Comparison of ENCODE assay signal across 1 cellular context in the genomic region with DNA sequence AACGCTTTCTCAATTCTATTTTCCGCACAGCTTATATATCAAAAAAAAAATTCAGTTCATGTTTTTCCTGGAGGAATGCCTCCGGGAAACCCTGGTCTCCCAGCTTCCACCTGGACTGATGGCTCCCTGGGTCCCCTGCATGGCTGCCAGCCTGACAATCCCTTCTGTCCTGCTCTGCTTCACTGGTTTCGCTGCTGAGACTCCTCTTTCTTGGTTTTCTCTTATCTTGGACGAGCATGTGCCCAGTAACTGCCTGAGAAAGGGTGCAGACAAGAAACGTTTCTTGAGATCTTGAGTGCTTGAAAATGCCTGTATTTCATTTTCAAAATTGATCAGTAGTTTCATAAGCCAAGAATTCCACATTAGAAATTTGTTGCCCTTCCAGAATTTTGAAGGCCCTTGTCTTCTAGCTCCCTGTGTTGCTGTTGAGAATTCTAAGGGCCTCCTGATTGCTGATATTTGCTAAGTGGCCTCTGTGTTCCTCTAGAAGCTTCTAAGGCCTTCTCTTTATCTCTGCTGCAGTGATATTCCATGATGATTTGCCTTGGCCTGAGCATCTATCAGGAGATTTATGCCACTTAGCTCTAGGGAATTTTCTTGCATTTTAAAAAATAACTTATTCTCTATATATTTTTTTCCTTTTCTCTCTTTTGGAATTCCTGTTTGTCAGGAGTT.
TF ChIP-seq lines count a peak whose summit lies in the region.

No MANE protein-coding gene starts in this region.

TF ChIP-seq in K562, 482 proteins besides CTCF, POLR2A, EP300 and RAD21 (continued from another document and continues in another):
- TF ChIP-seq ZNF41 (CRISPR knock-in tag; conservative IDR thresholded peaks at IDR 0.05) = 0 out of 2 replicates have a peak, but pooled peaks have one; percentile 58
- no peak for TF ChIP-seq KDM2B (CRISPR knock-in tag; IDR thresholded peaks at IDR 0.05)
- no peak for TF ChIP-seq PCBP1 (IDR thresholded peaks at IDR 0.05; ENCODE audit: low read depth, low read length, poor library complexity, severe bottlenecking)
- TF ChIP-seq, protein P1, sequence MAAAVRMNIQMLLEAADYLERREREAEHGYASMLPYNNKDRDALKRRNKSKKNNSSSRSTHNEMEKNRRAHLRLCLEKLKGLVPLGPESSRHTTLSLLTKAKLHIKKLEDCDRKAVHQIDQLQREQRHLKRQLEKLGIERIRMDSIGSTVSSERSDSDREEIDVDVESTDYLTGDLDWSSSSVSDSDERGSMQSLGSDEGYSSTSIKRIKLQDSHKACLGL (CRISPR knock-in tag; IDR thresholded peaks at IDR 0.05; ENCODE audit: borderline replicate concordance, poor library complexity, severe bottlenecking) = no peak
- no peak for TF ChIP-seq KDM4B (IDR thresholded peaks at IDR 0.05; ENCODE audit: borderline replicate concordance in 2 of 2, low read depth in 1 of 2)
- TF ChIP-seq ZBTB7A (IDR thresholded peaks at IDR 0.05; ENCODE audit: borderline replicate concordance, control insufficient read depth, low read depth, low read length) = no peak
- no peak for TF ChIP-seq TGIF2 (CRISPR knock-in tag; IDR thresholded peaks at IDR 0.05)
- TF ChIP-seq, protein P2, sequence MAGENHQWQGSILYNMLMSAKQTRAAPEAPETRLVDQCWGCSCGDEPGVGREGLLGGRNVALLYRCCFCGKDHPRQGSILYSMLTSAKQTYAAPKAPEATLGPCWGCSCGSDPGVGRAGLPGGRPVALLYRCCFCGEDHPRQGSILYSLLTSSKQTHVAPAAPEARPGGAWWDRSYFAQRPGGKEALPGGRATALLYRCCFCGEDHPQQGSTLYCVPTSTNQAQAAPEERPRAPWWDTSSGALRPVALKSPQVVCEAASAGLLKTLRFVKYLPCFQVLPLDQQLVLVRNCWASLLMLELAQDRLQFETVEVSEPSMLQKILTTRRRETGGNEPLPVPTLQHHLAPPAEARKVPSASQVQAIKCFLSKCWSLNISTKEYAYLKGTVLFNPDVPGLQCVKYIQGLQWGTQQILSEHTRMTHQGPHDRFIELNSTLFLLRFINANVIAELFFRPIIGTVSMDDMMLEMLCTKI (IDR thresholded peaks at IDR 0.05; ENCODE audit: partially characterized antibody) = no peak
- no peak for TF ChIP-seq ZNF121 (CRISPR knock-in tag; conservative IDR thresholded peaks at IDR 0.05)
- TF ChIP-seq, protein P3, sequence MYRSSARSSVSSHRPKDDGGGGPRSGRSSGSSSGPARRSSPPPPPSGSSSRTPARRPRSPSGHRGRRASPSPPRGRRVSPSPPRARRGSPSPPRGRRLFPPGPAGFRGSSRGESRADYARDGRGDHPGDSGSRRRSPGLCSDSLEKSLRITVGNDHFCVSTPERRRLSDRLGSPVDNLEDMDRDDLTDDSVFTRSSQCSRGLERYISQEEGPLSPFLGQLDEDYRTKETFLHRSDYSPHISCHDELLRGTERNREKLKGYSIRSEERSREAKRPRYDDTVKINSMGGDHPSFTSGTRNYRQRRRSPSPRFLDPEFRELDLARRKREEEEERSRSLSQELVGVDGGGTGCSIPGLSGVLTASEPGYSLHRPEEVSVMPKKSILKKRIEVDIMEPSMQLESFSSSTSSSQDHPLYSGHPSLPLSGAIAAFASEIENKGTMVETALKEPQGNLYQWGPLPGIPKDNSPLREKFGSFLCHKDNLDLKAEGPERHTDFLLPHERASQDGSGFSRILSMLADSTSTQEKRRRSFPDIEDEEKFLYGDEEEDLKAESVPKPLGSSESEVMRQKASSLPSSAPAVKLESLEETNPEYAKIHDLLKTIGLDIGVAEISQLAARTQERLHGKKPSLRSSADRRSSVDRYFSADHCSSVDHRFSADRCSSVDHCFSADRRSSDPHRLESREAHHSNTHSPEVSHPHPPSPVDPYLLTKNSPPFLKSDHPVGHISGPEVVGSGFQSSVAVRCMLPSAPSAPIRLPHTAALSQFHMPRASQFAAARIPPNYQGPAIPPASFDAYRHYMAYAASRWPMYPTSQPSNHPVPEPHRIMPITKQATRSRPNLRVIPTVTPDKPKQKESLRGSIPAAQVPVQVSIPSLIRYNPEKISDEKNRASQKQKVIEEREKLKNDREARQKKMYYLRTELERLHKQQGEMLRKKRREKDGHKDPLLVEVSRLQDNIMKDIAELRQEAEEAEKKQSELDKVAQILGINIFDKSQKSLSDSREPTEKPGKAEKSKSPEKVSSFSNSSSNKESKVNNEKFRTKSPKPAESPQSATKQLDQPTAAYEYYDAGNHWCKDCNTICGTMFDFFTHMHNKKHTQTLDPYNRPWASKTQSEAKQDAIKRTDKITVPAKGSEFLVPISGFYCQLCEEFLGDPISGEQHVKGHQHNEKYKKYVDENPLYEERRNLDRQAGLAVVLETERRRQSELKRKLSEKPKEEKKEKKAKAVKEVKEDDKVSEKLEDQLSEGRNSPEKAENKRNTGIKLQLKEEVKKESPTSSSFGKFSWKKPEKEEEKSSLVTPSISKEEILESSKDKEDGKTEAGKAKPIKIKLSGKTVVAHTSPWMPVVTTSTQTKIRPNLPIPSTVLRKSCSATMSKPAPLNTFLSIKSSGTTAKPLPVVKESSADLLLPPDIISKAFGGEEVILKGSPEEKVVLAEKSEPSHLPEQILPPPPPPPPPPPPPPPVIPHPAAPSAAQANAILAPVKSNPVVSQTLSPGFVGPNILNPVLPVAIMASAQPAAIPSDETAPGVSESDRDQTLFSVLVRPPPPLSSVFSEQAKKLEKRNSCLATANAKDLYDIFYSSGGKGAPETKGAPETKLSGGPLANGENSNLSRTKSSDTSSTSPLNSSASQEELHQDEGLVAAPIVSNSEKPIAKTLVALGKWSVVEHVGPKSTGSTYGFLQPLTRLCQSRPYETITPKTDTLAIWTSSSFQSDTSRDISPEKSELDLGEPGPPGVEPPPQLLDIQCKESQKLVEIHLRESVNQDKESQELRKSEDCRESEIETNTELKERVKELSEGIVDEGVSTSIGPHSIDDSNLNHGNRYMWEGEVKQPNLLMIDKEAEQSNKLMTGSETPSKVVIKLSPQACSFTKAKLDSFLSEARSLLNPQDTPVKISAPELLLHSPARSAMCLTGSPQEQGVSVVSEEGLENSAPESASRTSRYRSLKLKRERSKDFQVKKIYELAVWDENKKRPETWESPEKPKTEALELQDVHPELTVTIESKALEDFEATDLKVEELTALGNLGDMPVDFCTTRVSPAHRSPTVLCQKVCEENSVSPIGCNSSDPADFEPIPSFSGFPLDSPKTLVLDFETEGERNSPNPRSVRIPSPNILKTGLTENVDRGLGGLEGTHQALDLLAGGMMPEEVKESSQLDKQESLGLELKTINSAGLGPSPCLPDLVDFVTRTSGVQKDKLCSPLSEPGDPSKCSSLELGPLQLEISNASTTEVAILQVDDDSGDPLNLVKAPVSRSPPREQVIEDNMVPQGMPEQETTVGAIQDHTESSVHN (IDR thresholded peaks at IDR 0.05; ENCODE audit: borderline replicate concordance in 1 of 2, low read depth in 1 of 2) = no peak
- TF ChIP-seq, protein P4, sequence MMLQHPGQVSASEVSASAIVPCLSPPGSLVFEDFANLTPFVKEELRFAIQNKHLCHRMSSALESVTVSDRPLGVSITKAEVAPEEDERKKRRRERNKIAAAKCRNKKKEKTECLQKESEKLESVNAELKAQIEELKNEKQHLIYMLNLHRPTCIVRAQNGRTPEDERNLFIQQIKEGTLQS (IDR thresholded peaks at IDR 0.05) = no peak
- TF ChIP-seq, protein P4 (CRISPR knock-in tag; conservative IDR thresholded peaks at IDR 0.05) = no peak
- no peak for TF ChIP-seq ZNF436 (CRISPR knock-in tag; IDR thresholded peaks at IDR 0.05)
- no peak for TF ChIP-seq ZC3H4 (CRISPR knock-in tag; IDR thresholded peaks at IDR 0.05; ENCODE audit: borderline replicate concordance)
- no peak for TF ChIP-seq DIDO1 (tag; IDR thresholded peaks at IDR 0.05; ENCODE audit: low read depth)
- TF ChIP-seq, protein P5, sequence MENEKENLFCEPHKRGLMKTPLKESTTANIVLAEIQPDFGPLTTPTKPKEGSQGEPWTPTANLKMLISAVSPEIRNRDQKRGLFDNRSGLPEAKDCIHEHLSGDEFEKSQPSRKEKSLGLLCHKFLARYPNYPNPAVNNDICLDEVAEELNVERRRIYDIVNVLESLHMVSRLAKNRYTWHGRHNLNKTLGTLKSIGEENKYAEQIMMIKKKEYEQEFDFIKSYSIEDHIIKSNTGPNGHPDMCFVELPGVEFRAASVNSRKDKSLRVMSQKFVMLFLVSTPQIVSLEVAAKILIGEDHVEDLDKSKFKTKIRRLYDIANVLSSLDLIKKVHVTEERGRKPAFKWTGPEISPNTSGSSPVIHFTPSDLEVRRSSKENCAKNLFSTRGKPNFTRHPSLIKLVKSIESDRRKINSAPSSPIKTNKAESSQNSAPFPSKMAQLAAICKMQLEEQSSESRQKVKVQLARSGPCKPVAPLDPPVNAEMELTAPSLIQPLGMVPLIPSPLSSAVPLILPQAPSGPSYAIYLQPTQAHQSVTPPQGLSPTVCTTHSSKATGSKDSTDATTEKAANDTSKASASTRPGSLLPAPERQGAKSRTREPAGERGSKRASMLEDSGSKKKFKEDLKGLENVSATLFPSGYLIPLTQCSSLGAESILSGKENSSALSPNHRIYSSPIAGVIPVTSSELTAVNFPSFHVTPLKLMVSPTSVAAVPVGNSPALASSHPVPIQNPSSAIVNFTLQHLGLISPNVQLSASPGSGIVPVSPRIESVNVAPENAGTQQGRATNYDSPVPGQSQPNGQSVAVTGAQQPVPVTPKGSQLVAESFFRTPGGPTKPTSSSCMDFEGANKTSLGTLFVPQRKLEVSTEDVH (IDR thresholded peaks at IDR 0.05; ENCODE audit: low read depth, partially characterized antibody) = no peak
- peak; percentile 71 for TF ChIP-seq GATAD2A (IDR thresholded peaks at IDR 0.05)
- no peak for TF ChIP-seq ZNF695 (CRISPR knock-in tag; IDR thresholded peaks at IDR 0.05)
- TF ChIP-seq, protein P6, sequence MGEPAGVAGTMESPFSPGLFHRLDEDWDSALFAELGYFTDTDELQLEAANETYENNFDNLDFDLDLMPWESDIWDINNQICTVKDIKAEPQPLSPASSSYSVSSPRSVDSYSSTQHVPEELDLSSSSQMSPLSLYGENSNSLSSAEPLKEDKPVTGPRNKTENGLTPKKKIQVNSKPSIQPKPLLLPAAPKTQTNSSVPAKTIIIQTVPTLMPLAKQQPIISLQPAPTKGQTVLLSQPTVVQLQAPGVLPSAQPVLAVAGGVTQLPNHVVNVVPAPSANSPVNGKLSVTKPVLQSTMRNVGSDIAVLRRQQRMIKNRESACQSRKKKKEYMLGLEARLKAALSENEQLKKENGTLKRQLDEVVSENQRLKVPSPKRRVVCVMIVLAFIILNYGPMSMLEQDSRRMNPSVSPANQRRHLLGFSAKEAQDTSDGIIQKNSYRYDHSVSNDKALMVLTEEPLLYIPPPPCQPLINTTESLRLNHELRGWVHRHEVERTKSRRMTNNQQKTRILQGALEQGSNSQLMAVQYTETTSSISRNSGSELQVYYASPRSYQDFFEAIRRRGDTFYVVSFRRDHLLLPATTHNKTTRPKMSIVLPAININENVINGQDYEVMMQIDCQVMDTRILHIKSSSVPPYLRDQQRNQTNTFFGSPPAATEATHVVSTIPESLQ (CRISPR knock-in tag; IDR thresholded peaks at IDR 0.05) = no peak
- TF ChIP-seq, protein P7, sequence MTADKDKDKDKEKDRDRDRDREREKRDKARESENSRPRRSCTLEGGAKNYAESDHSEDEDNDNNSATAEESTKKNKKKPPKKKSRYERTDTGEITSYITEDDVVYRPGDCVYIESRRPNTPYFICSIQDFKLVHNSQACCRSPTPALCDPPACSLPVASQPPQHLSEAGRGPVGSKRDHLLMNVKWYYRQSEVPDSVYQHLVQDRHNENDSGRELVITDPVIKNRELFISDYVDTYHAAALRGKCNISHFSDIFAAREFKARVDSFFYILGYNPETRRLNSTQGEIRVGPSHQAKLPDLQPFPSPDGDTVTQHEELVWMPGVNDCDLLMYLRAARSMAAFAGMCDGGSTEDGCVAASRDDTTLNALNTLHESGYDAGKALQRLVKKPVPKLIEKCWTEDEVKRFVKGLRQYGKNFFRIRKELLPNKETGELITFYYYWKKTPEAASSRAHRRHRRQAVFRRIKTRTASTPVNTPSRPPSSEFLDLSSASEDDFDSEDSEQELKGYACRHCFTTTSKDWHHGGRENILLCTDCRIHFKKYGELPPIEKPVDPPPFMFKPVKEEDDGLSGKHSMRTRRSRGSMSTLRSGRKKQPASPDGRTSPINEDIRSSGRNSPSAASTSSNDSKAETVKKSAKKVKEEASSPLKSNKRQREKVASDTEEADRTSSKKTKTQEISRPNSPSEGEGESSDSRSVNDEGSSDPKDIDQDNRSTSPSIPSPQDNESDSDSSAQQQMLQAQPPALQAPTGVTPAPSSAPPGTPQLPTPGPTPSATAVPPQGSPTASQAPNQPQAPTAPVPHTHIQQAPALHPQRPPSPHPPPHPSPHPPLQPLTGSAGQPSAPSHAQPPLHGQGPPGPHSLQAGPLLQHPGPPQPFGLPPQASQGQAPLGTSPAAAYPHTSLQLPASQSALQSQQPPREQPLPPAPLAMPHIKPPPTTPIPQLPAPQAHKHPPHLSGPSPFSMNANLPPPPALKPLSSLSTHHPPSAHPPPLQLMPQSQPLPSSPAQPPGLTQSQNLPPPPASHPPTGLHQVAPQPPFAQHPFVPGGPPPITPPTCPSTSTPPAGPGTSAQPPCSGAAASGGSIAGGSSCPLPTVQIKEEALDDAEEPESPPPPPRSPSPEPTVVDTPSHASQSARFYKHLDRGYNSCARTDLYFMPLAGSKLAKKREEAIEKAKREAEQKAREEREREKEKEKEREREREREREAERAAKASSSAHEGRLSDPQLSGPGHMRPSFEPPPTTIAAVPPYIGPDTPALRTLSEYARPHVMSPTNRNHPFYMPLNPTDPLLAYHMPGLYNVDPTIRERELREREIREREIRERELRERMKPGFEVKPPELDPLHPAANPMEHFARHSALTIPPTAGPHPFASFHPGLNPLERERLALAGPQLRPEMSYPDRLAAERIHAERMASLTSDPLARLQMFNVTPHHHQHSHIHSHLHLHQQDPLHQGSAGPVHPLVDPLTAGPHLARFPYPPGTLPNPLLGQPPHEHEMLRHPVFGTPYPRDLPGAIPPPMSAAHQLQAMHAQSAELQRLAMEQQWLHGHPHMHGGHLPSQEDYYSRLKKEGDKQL (CRISPR knock-in tag; IDR thresholded peaks at IDR 0.05; ENCODE audit: borderline replicate concordance) = no peak
- no peak for TF ChIP-seq XRCC5 (IDR thresholded peaks at IDR 0.05; ENCODE audit: low read depth, low read length)
- TF ChIP-seq CEBPG (CRISPR knock-in tag; IDR thresholded peaks at IDR 0.05) = no peak
- no peak for TF ChIP-seq CEBPG (tag; conservative IDR thresholded peaks at IDR 0.05 in 1 of 2, IDR thresholded peaks at IDR 0.05 in 1 of 2)
- no peak for TF ChIP-seq ZNF24 (IDR thresholded peaks at IDR 0.05)
- TF ChIP-seq, protein P8, sequence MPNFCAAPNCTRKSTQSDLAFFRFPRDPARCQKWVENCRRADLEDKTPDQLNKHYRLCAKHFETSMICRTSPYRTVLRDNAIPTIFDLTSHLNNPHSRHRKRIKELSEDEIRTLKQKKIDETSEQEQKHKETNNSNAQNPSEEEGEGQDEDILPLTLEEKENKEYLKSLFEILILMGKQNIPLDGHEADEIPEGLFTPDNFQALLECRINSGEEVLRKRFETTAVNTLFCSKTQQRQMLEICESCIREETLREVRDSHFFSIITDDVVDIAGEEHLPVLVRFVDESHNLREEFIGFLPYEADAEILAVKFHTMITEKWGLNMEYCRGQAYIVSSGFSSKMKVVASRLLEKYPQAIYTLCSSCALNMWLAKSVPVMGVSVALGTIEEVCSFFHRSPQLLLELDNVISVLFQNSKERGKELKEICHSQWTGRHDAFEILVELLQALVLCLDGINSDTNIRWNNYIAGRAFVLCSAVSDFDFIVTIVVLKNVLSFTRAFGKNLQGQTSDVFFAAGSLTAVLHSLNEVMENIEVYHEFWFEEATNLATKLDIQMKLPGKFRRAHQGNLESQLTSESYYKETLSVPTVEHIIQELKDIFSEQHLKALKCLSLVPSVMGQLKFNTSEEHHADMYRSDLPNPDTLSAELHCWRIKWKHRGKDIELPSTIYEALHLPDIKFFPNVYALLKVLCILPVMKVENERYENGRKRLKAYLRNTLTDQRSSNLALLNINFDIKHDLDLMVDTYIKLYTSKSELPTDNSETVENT (CRISPR knock-in tag; IDR thresholded peaks at IDR 0.05) = no peak
- TF ChIP-seq ZNF140 (CRISPR knock-in tag; IDR thresholded peaks at IDR 0.05) = no peak
